25 cellular contexts compared by ENCODE assay signal in genomic region chr11:72570893-72571741, GRCh38.
A peak's percentile ranks its signal among the peaks of the same experiment; 100 is the strongest.
DNase-seq lines count a peak whose midpoint lies in the region; ATAC-seq and TF ChIP-seq lines count a peak whose summit lies in the region.
"Had no signal": no experiment of that assay in that cellular context is flagged by ENCODE, and none has a peak within 500 bp of the region (broad histone marks: within the 10 kb centered on the region; RNA-seq: fewer than 3 reads in every experiment).

No MANE protein-coding gene starts in this region.

- H3K4me2 ChIP-seq in PC-3 (ENCODE audit: low read length) = peak overlapping the region; percentile 72

- H3F3A ChIP-seq in PC-3 (ENCODE audit: low read length, unreplicated experiment) = no peaks in the 10 kb centered on the region

- DNase-seq in BE2C (peak; percentile 5), PC-3 (no peak), H7 (no peak)
- DNase-seq in activated CD4-positive, alpha-beta T cell treated with anti-CD3 and anti-CD28 coated beads, Interleukin-2, amount 10 ng/mL, durations not matched to agents 7 days and 5 days = no peak
- DNase-seq in stimulated activated CD4-positive, alpha-beta T cell treated with anti-CD3 and anti-CD28 coated beads, Interleukin-2, amount 100 ng/mL, for 48 hours = no peak
- DNase-seq: activated naive CD8-positive, alpha-beta T cell treated with anti-CD3 and anti-CD28 coated beads for 36 hours; body of pancreas; erythroblast; GDM1; MG63; NCI-H1436; NCI-H2171; NCI-H524 treated with DMSO at 0.1 percent for 48 hours; SIG-M5; sigmoid colon; WERI-Rb-1 had no signal

- H3K27ac ChIP-seq in PC-3 (ENCODE audit: low read length) (peak overlapping the region; percentile 89), mesodermal cell (ENCODE audit: low read depth, low read length, severe bottlenecking) (peak overlapping the region; percentile 69)
- H3K27ac ChIP-seq: body of pancreas, dorsolateral prefrontal cortex, sigmoid colon, thoracic aorta, WERI-Rb-1 had no signal

- H3K9me2 ChIP-seq in PC-3 (replicated peaks; ENCODE audit: low read length) = no peaks in the 10 kb centered on the region

- intact Hi-C loops in PC-3 (cut with micrococcal nuclease) = no loop called here
- intact Hi-C loops in dendritic cell treated with granulocyte-macrophage colony-stimulating factor and Interleukin-4, amounts not matched to agents 40 ng/mL and 50 ng/mL, for 4 days (cut with micrococcal nuclease) = loop anchor here (5.0 kb wide), 1 partner anchor 89 kb away; no protein-coding TSS in a partner anchor

- peaks cover 15% of the 10 kb centered on the region for H3K4me1 ChIP-seq in BE2C
- H3K4me1 ChIP-seq in PC-3 (ENCODE audit: insufficient read depth, low read length) = peaks cover 25% of the 10 kb centered on the region
- H3K4me1 ChIP-seq in mesodermal cell (ENCODE audit: control insufficient read depth, insufficient read depth, low read length, poor library complexity, severe bottlenecking) = peaks cover 36% of the 10 kb centered on the region
- H3K4me1 ChIP-seq: body of pancreas, sigmoid colon had no signal

- no peaks in the 10 kb centered on the region for H3K9me3 ChIP-seq in BE2C
- H3K9me3 ChIP-seq in PC-3 (ENCODE audit: low read length) = no peaks in the 10 kb centered on the region
- H3K9me3 ChIP-seq in mesodermal cell (ENCODE audit: control insufficient read depth, low read length) = no peaks in the 10 kb centered on the region
- H3K9me3 ChIP-seq: body of pancreas, MG63, sigmoid colon, thoracic aorta had no signal

- H3K36me3 ChIP-seq in BE2C = peaks cover 4% of the 10 kb centered on the region; the same call in 1 of the 2 replicates
- H3K36me3 ChIP-seq in PC-3 (ENCODE audit: low read depth, low read length) = no peaks in the 10 kb centered on the region
- no peaks in the 10 kb centered on the region for H3K36me3 ChIP-seq in mesodermal cell (ENCODE audit: control insufficient read depth, insufficient read depth, low read length)
- no peaks in the 10 kb centered on the region for H3K36me3 ChIP-seq in H7 (replicated peaks; ENCODE audit: control insufficient read depth, insufficient read depth, low read length)
- H3K36me3 ChIP-seq: MG63, thoracic aorta, WERI-Rb-1 had no signal

- H3K4me3 ChIP-seq in BE2C (ENCODE audit: low read depth, low read length) = no peak overlapping the region
- H3K4me3 ChIP-seq in PC-3 (ENCODE audit: low read length) = no peak overlapping the region
- peak overlapping the region; percentile 2 for H3K4me3 ChIP-seq in mesodermal cell (ENCODE audit: extremely low read depth, insufficient read depth, low read length, poor library complexity, severe bottlenecking)
- H3K4me3 ChIP-seq in H7 (ENCODE audit: insufficient read depth, low read depth, low read length) = no peak overlapping the region
- H3K4me3 ChIP-seq: body of pancreas, dorsolateral prefrontal cortex, MG63, sigmoid colon, thoracic aorta had no signal

- no peaks in the 10 kb centered on the region for H3K79me2 ChIP-seq in PC-3 (ENCODE audit: low read length)

- ATAC-seq in PC-3 (no peak), GM19351 (IDR thresholded peaks at IDR 0.05; ENCODE audit: unreplicated experiment) (no peak)
- ATAC-seq: body of pancreas had no signal

- peaks cover 48% of the 10 kb centered on the region for H3K4me1 Mint-ChIP-seq in dendritic cell treated with granulocyte-macrophage colony-stimulating factor and Interleukin-4, amounts not matched to agents 40 ng/mL and 50 ng/mL, for 4 days (ENCODE audit: low read depth)
- H3K4me1 Mint-ChIP-seq in activated CD4-positive, alpha-beta T cell treated with anti-CD3 and anti-CD28 coated beads, Interleukin-2, amount 10 ng/mL, durations not matched to agents 7 days and 5 days = peaks cover 11% of the 10 kb centered on the region
- H3K4me1 Mint-ChIP-seq: stimulated activated memory B cell treated with anti-CD40 and anti-IgM and Interleukin-4, amounts not matched to agents 10 μg/mL and 1 μg/mL and 100 μg/mL, for 72 hours had no signal

- no peaks in the 10 kb centered on the region for H3K36me3 Mint-ChIP-seq in dendritic cell treated with granulocyte-macrophage colony-stimulating factor and Interleukin-4, amounts not matched to agents 40 ng/mL and 50 ng/mL, for 4 days (ENCODE audit: low read depth)
- no peaks in the 10 kb centered on the region for H3K36me3 Mint-ChIP-seq in activated CD4-positive, alpha-beta T cell treated with anti-CD3 and anti-CD28 coated beads, Interleukin-2, amount 10 ng/mL, durations not matched to agents 7 days and 5 days (ENCODE audit: low read depth)
- H3K36me3 Mint-ChIP-seq: activated naive CD8-positive, alpha-beta T cell treated with anti-CD3 and anti-CD28 coated beads for 36 hours; mesothelial cell of epicardium; stimulated activated memory B cell treated with anti-CD40 and anti-IgM and Interleukin-4, amounts not matched to agents 10 μg/mL and 1 μg/mL and 100 μg/mL, for 72 hours had no signal

- peak overlapping the region; percentile 31; the same call in 1 of the 2 replicates for H2AFZ ChIP-seq in PC-3 (ENCODE audit: low read length)

- no peak for TF ChIP-seq CTCF in BE2C (IDR thresholded peaks at IDR 0.05; ENCODE audit: low read depth, low read length)
- TF ChIP-seq CTCF in PC-3 (conservative IDR thresholded peaks at IDR 0.05; ENCODE audit: low read depth, low read length) = no peak

- no peaks in the 10 kb centered on the region for H4K20me1 ChIP-seq in PC-3 (ENCODE audit: low read length)

- peaks cover 19% of the 10 kb centered on the region for H3K27me3 Mint-ChIP-seq in dendritic cell treated with granulocyte-macrophage colony-stimulating factor and Interleukin-4, amounts not matched to agents 40 ng/mL and 50 ng/mL, for 4 days
- peaks cover 17% of the 10 kb centered on the region for H3K27me3 Mint-ChIP-seq in activated CD4-positive, alpha-beta T cell treated with anti-CD3 and anti-CD28 coated beads, Interleukin-2, amount 10 ng/mL, durations not matched to agents 7 days and 5 days

- H3K4me3 Mint-ChIP-seq in dendritic cell treated with granulocyte-macrophage colony-stimulating factor and Interleukin-4, amounts not matched to agents 40 ng/mL and 50 ng/mL, for 4 days = no peak overlapping the region
- H3K4me3 Mint-ChIP-seq in activated CD4-positive, alpha-beta T cell treated with anti-CD3 and anti-CD28 coated beads, Interleukin-2, amount 10 ng/mL, durations not matched to agents 7 days and 5 days = no peak overlapping the region
- H3K4me3 Mint-ChIP-seq: activated naive CD8-positive, alpha-beta T cell treated with anti-CD3 and anti-CD28 coated beads for 36 hours; mesothelial cell of epicardium; nephron; stimulated activated memory B cell treated with anti-CD40 and anti-IgM and Interleukin-4, amounts not matched to agents 10 μg/mL and 1 μg/mL and 100 μg/mL, for 72 hours had no signal

- no peaks in the 10 kb centered on the region for H3K27me3 ChIP-seq in BE2C
- H3K27me3 ChIP-seq in PC-3 (ENCODE audit: low read length) = no peaks in the 10 kb centered on the region
- 0 out of 2 replicates have a peak, but pooled peaks cover 1% of the 10 kb centered on the region for H3K27me3 ChIP-seq in H7 (ENCODE audit: control insufficient read depth, insufficient read depth, low read length)
- H3K27me3 ChIP-seq: body of pancreas, dorsolateral prefrontal cortex, MG63, sigmoid colon had no signal

- H3K9ac ChIP-seq in PC-3 (ENCODE audit: low read length) = peak overlapping the region; percentile 65

- WGBS in mesodermal cell (ENCODE audit: insufficient coverage in 2 of 2), 2 experiments = 88 to 100% methylated on average over 6 to 8 of the region's 10 CpGs

- BruUV-seq in PC-3 (replicated peaks; lab: Mats Ljungman, UMichigan) = no TSS peak

- CTCF ChIA-PET in PC-3 (lab: Charles Lee) = no interaction called here
- CTCF ChIA-PET in activated CD4-positive, alpha-beta T cell treated with anti-CD3 and anti-CD28 coated beads, Interleukin-2, amount 10 ng/mL, durations not matched to agents 7 days and 5 days (lab: Charles Lee) = no interaction called here

- H3K9me3 Mint-ChIP-seq in dendritic cell treated with granulocyte-macrophage colony-stimulating factor and Interleukin-4, amounts not matched to agents 40 ng/mL and 50 ng/mL, for 4 days = no peaks in the 10 kb centered on the region
- no peaks in the 10 kb centered on the region for H3K9me3 Mint-ChIP-seq in activated CD4-positive, alpha-beta T cell treated with anti-CD3 and anti-CD28 coated beads, Interleukin-2, amount 10 ng/mL, durations not matched to agents 7 days and 5 days
- H3K9me3 Mint-ChIP-seq: activated naive CD8-positive, alpha-beta T cell treated with anti-CD3 and anti-CD28 coated beads for 36 hours; IgD-negative memory B cell; mesothelial cell of epicardium; nephron; stimulated activated memory B cell treated with anti-CD40 and anti-IgM and Interleukin-4, amounts not matched to agents 10 μg/mL and 1 μg/mL and 100 μg/mL, for 72 hours had no signal

- POLR2A ChIA-PET in PC-3 (lab: Charles Lee; ENCODE audit: unreplicated experiment) = no interaction called here
- POLR2A ChIA-PET in activated CD4-positive, alpha-beta T cell treated with anti-CD3 and anti-CD28 coated beads, Interleukin-2, amount 10 ng/mL, durations not matched to agents 7 days and 5 days (lab: Charles Lee) = no interaction called here

- H3K27ac Mint-ChIP-seq in dendritic cell treated with granulocyte-macrophage colony-stimulating factor and Interleukin-4, amounts not matched to agents 40 ng/mL and 50 ng/mL, for 4 days = peak overlapping the region; percentile 69
- H3K27ac Mint-ChIP-seq in activated CD4-positive, alpha-beta T cell treated with anti-CD3 and anti-CD28 coated beads, Interleukin-2, amount 10 ng/mL, durations not matched to agents 7 days and 5 days = no peak overlapping the region
- H3K27ac Mint-ChIP-seq: activated naive CD8-positive, alpha-beta T cell treated with anti-CD3 and anti-CD28 coated beads for 36 hours; mesothelial cell of epicardium; nephron; stimulated activated memory B cell treated with anti-CD40 and anti-IgM and Interleukin-4, amounts not matched to agents 10 μg/mL and 1 μg/mL and 100 μg/mL, for 72 hours had no signal
